13 cellular contexts compared by ENCODE assay signal in genomic region chr4:128827280-128827679, GRCh38. TPM values are rescaled to one million over a fixed set of nuclear protein-coding genes. Genes with fewer than 3 reads are reported as not detected.
A peak's percentile ranks its signal among the peaks of the same experiment; 100 is the strongest.
DNase-seq lines count a peak whose midpoint lies in the region; ATAC-seq and TF ChIP-seq lines count a peak whose summit lies in the region.
"Had no signal": no experiment of that assay in that cellular context is flagged by ENCODE, and none has a peak within 500 bp of the region (broad histone marks: within the 10 kb centered on the region; RNA-seq: fewer than 3 reads in every experiment).

No MANE protein-coding gene starts in this region.

- H3K27ac Mint-ChIP-seq in CD4-positive, alpha-beta memory T cell = peak overlapping the region in 5 of 7 donors; percentile 1 to 89 (median 80)
- peak overlapping the region in 3 of 5 experiments; percentile 3 to 8 (median 7) for H3K27ac Mint-ChIP-seq in brain

- peaks cover 47% of the 10 kb centered on the region for H3K4me1 ChIP-seq in CD4-positive, alpha-beta memory T cell (ENCODE audit: insufficient read depth, low read length)

- H3K4me3 ChIP-seq in CD4-positive, alpha-beta memory T cell (ENCODE audit: low read length in 2 of 2) = no peak overlapping the region
- no peak overlapping the region for H3K4me3 ChIP-seq in lower leg skin (ENCODE audit: low read depth, poor library complexity, severe bottlenecking)

- H3K27me3 Mint-ChIP-seq in CD4-positive, alpha-beta memory T cell = no peaks in the 10 kb centered on the region
- no peaks in the 10 kb centered on the region for H3K27me3 Mint-ChIP-seq in brain

- CTCF ChIA-PET in CD4-positive, alpha-beta memory T cell (lab: Charles Lee; ENCODE audit: partially characterized antibody) = interaction anchor here (0.8 to 2.2 kb wide), 3 partner anchors 11 to 36 kb away, joined by 3 to 9 read pairs (median 3); no protein-coding TSS in a partner anchor

- no peaks in the 10 kb centered on the region for H3K9me3 ChIP-seq in CD4-positive, alpha-beta memory T cell (ENCODE audit: control insufficient read depth in 1 of 2, low read length in 2 of 2)

- peak overlapping the region in 4 of 8 donors; percentile 1 to 16 (median 4) for H3K4me3 Mint-ChIP-seq in CD4-positive, alpha-beta memory T cell
- H3K4me3 Mint-ChIP-seq in brain = no peak overlapping the region

- no peak for DNase-seq in CD4-positive, alpha-beta memory T cell
- DNase-seq in AG20443 (ENCODE audit: low spot score) = no peak
- no peak for DNase-seq in lower leg skin (ENCODE audit: low spot score in 2 of 2)
- DNase-seq in GDM1 (lab: John Stamatoyannopoulos, UW) = no peak
- DNase-seq in GM10266 (ENCODE audit: extremely low spot score) = no peak
- DNase-seq: activated effector memory CD4-positive, alpha-beta T cell treated with Interleukin-2 at 50 U/mL for 16 hours; COR-L47; NK-92 treated with Interleukin-12 subunit alpha and Interleukin-12 subunit beta, amount 100 ng/mL, for 24 hours; small intestine; T-helper 9 cell had no signal

- H3K27ac ChIP-seq in CD4-positive, alpha-beta memory T cell (ENCODE audit: low read depth, low read length) = no peak overlapping the region

- no peak for TF ChIP-seq POLR2A in lower leg skin (IDR thresholded peaks at IDR 0.05)

- POLR2A ChIA-PET in CD4-positive, alpha-beta memory T cell (lab: Charles Lee; ENCODE audit: partially characterized antibody) = no interaction called here

- H3K9me3 Mint-ChIP-seq in CD4-positive, alpha-beta memory T cell = peaks cover 0 to 7% (median 0%) of the 10 kb centered on the region in 8 donors
- H3K9me3 Mint-ChIP-seq in brain = peaks cover 0 to 5% (median 0%) of the 10 kb centered on the region in 5 experiments

- peaks cover 4% of the 10 kb centered on the region for H3K36me3 ChIP-seq in CD4-positive, alpha-beta memory T cell (ENCODE audit: insufficient read depth, low read length)

- peaks cover 60 to 84% (median 70%) of the 10 kb centered on the region in 4 donors for H3K4me1 Mint-ChIP-seq in CD4-positive, alpha-beta memory T cell
- H3K4me1 Mint-ChIP-seq in brain = peaks cover 83% of the 10 kb centered on the region

- H3K27me3 ChIP-seq in CD4-positive, alpha-beta memory T cell (ENCODE audit: insufficient read depth, low read length) = no peaks in the 10 kb centered on the region

- intact Hi-C loops in CD4-positive, alpha-beta memory T cell (cut with micrococcal nuclease) = no loop called here
- intact Hi-C loops in lower leg skin (cut with DNase I; ENCODE audit: low total_unique reads) = no loop called here

- no peak for TF ChIP-seq CTCF in brain (conservative IDR thresholded peaks at IDR 0.05)
- no peak for TF ChIP-seq CTCF in lower leg skin (IDR thresholded peaks at IDR 0.05)
- TF ChIP-seq CTCF in GM10266 (IDR thresholded peaks at IDR 0.05; ENCODE audit: control insufficient read depth, insufficient read depth, low read depth, missing control alignments) = no peak

- peaks cover 21 to 31% of the 10 kb centered on the region in 2 donors for H3K36me3 Mint-ChIP-seq in CD4-positive, alpha-beta memory T cell
- peaks cover 21% of the 10 kb centered on the region for H3K36me3 Mint-ChIP-seq in brain

- ATAC-seq in GM19351 (IDR thresholded peaks at IDR 0.05; ENCODE audit: unreplicated experiment) = peak; percentile 27
- ATAC-seq in HG03095 (IDR thresholded peaks at IDR 0.05; ENCODE audit: unreplicated experiment) = peak; percentile 33

RNA-seq across cellular contexts. Expression of gene JADE1, which starts 17.8 kb away (rescaled TPM):
- total RNA-seq in CD4-positive, alpha-beta memory T cell = 10 to 100 TPM; 65.6 to 67.3 TPM
- polyA plus RNA-seq in CD4-positive, alpha-beta memory T cell = 10 to 100 TPM; 44.9 to 54.2 TPM
- polyA plus RNA-seq in brain (ENCODE audit: insufficient read depth, low read depth, low replicate concordance) = 13.6 TPM
- 10 to 100 TPM; 13.5 to 36.7 (median 19.6) TPM for total RNA-seq in lower leg skin
